In genomic region chr12:126617312-126617711, GRCh38 we compare ENCODE assay signal across 11 cellular contexts.
DNase-seq lines count a peak whose midpoint lies in the region; ATAC-seq, FAIRE-seq and TF ChIP-seq lines count a peak whose summit lies in the region.
"Had no signal": no experiment of that assay in that cellular context is flagged by ENCODE, and none has a peak within 500 bp of the region (broad histone marks: within the 10 kb centered on the region; RNA-seq: fewer than 3 reads in every experiment).

No MANE protein-coding gene starts in this region.

- H3K9ac ChIP-seq in HCT116 (ENCODE audit: low read length): no peak overlapping the region

- no peaks in the 10 kb centered on the region for H4K20me1 ChIP-seq in HCT116 (ENCODE audit: insufficient read depth)

- H3K9me3 ChIP-seq in HCT116 (ENCODE audit: control insufficient read depth in 1 of 2, insufficient read depth in 1 of 2, low read depth in 1 of 2, low read length in 2 of 2): peaks cover 0 to 6% of the 10 kb centered on the region in 2 experiments; a peak in 2 of 4 replicates
- H3K9me3 ChIP-seq in iPS DF 6.9 (ENCODE audit: control insufficient read depth, insufficient read depth, low read length): no peaks in the 10 kb centered on the region; the same call in 1 of the 2 replicates
- H3K9me3 ChIP-seq: gastrocnemius medialis had no signal

- H3K36me3 ChIP-seq in HCT116 (ENCODE audit: control insufficient read depth in 1 of 2, insufficient read depth in 2 of 2, low read length in 2 of 2) (no peaks in the 10 kb centered on the region), iPS DF 6.9 (ENCODE audit: control insufficient read depth, insufficient read depth, low read length) (no peaks in the 10 kb centered on the region)
- H3K36me3 ChIP-seq: gastrocnemius medialis had no signal

- RAD21 ChIA-PET in HCT116 (lab: Charles Lee; ENCODE audit: low non-redundant PET in 1 of 2, low total read pairs in 2 of 2, uncharacterized antibody in 2 of 2, unreplicated experiment in 2 of 2): no interaction called here

- no peak for TF ChIP-seq POLR2A in HCT116 (IDR thresholded peaks at IDR 0.05; ENCODE audit: borderline replicate concordance, extremely low read depth, insufficient read depth, insufficient read length)

- POLR2A ChIA-PET in HCT116 (lab: Charles Lee): no interaction called here

- no peaks in the 10 kb centered on the region for H3K27me3 ChIP-seq in HCT116 (ENCODE audit: insufficient read depth, low read length)
- no peaks in the 10 kb centered on the region for H3K27me3 ChIP-seq in iPS DF 6.9 (ENCODE audit: control insufficient read depth, insufficient read depth, low read length)
- H3K27me3 ChIP-seq: gastrocnemius medialis had no signal

- H3K4me3 ChIP-seq in HCT116 (replicated peaks in 1 of 2; ENCODE audit: low read depth in 1 of 2, low read length in 2 of 2) (no peak overlapping the region), iPS DF 6.9 (ENCODE audit: low read length) (no peak overlapping the region)
- H3K4me3 ChIP-seq: gastrocnemius medialis had no signal

- CTCF ChIA-PET in HCT116 (lab: Charles Lee): no interaction called here

- ATAC-seq in HCT116 (no peak), HG02970 (IDR thresholded peaks at IDR 0.05; ENCODE audit: low FRiP score, unreplicated experiment) (no peak)
- ATAC-seq: gastrocnemius medialis had no signal

- no peaks in the 10 kb centered on the region for H3K79me2 ChIP-seq in HCT116 (ENCODE audit: insufficient read depth, low read length)

- no peak overlapping the region for H3K4me2 ChIP-seq in HCT116 (ENCODE audit: low read length)

- DNase-seq in CMK (ENCODE audit: low read depth) (peak; percentile 2), HCT116 (ENCODE audit: low read depth, low spot score) (no peak), RPMI7951 (ENCODE audit: low read depth) (peak; percentile 13), iPS DF 6.9 (ENCODE audit: low read depth, low spot score) (peak; percentile 48), 8988T (no peak), D721Med (ENCODE audit: insufficient read length, low spot score) (no peak), NCI-H2107 (lab: John Stamatoyannopoulos, UW) (no peak)
- DNase-seq: gastrocnemius medialis, naive B cell, NCI-H526 treated with DMSO at 0.1 percent for 48 hours had no signal

- TF ChIP-seq CTCF in HCT116 (IDR thresholded peaks at IDR 0.05 in 2 of 3, conservative IDR thresholded peaks at IDR 0.05 in 1 of 3; ENCODE audit: borderline replicate concordance in 1 of 3, insufficient read depth in 1 of 3, low read depth in 2 of 3, low read length in 2 of 3): peak in 1 of 3 experiments; percentile 39; a peak in 3 of 6 replicates
- TF ChIP-seq CTCF in D721Med (IDR thresholded peaks at IDR 0.05; ENCODE audit: insufficient read depth, missing control alignments): no peak

- H2AFZ ChIP-seq in HCT116 (ENCODE audit: low read depth, low read length, poor library complexity, severe bottlenecking): no peak overlapping the region

- H3K27ac ChIP-seq in HCT116 (ENCODE audit: low read depth, low read length) (no peak overlapping the region), iPS DF 6.9 (ENCODE audit: low read length) (no peak overlapping the region)
- H3K27ac ChIP-seq: gastrocnemius medialis had no signal

- no peaks in the 10 kb centered on the region for H3K9me2 ChIP-seq in HCT116 (ENCODE audit: insufficient read depth)

- TF ChIP-seq RAD21 in HCT116 (IDR thresholded peaks at IDR 0.05; ENCODE audit: low read depth): peak; percentile 28; the same call in 1 of the 2 replicates

- WGBS in iPS DF 6.9 (ENCODE audit: insufficient coverage, insufficient read length): no CpG with 5 or more reads among the region's 5 CpGs

- H3K4me1 ChIP-seq in HCT116 (ENCODE audit: control insufficient read depth in 1 of 2, insufficient read depth in 2 of 2, low read length in 2 of 2) (no peaks in the 10 kb centered on the region), iPS DF 6.9 (ENCODE audit: control insufficient read depth, insufficient read depth, low read length) (no peaks in the 10 kb centered on the region)
- H3K4me1 ChIP-seq: gastrocnemius medialis had no signal

- intact Hi-C loops in HCT116 (cut with micrococcal nuclease): no loop called here

- BruUV-seq in HCT116 (replicated peaks; lab: Mats Ljungman, UMichigan): no TSS peak

- no peak for FAIRE-seq in D721Med (lab: Jason Lieb, UNC)

TF ChIP-seq in HCT116, 20 proteins besides CTCF, POLR2A, EP300 and RAD21:
- no peak for TF ChIP-seq ZBTB33 (IDR thresholded peaks at IDR 0.05; ENCODE audit: extremely low read depth, insufficient replicate concordance, low read length)
- no peak for TF ChIP-seq POLR2AphosphoS5 (IDR thresholded peaks at IDR 0.05; ENCODE audit: low read depth, low read length)
- TF ChIP-seq JUND (IDR thresholded peaks at IDR 0.05): no peak
- TF ChIP-seq EZH2phosphoT487 (IDR thresholded peaks at IDR 0.05; ENCODE audit: borderline replicate concordance): no peak
- no peak for TF ChIP-seq FOSL1 (IDR thresholded peaks at IDR 0.05; ENCODE audit: low read depth)

Comparison
In these comparisons a context has a peak if more than half of its experiments do, and no peak if none do; other contexts are left out.
1. DNase-seq: peak in CMK (single experiment), RPMI7951 (single experiment) and iPS DF 6.9 (single experiment); none in HCT116 (single experiment), 8988T (single experiment), D721Med (single experiment) and NCI-H2107 (single experiment).